Comparison of ENCODE assay signal across 8 cellular contexts in genomic region chr7:128136215-128136597, GRCh38.
DNase-seq lines count a peak whose midpoint lies in the region; ATAC-seq and TF ChIP-seq lines count a peak whose summit lies in the region.

No MANE protein-coding gene starts in this region.

- DNase-seq in AG04450 (ENCODE audit: low read depth, low spot score) (no peak), HEK293T (ENCODE audit: extremely low spot score) (no peak), adipocyte (ENCODE audit: low read depth) (no peak), left lobe of liver (ENCODE audit: low spot score) (no peak), upper lobe of left lung (no peak), UCSD-AML1 (lab: John Stamatoyannopoulos, UW; ENCODE audit: unreplicated experiment) (no peak), medulla oblongata (ENCODE audit: extremely low spot score) (no peak)

- CTCF ChIA-PET in AG04450 (lab: Charles Lee) = interaction anchor here (0.6 to 4.8 kb wide), 27 partner anchors 9 to 788 kb away, joined by 3 to 62 read pairs (median 4); no protein-coding TSS in a partner anchor
- CTCF ChIA-PET in HEK293T (lab: Yijun Ruan, JAX) = interaction anchor here (1.0 to 4.8 kb wide), 7 partner anchors 10 to 106 kb away, joined by 3 to 45 read pairs (median 4); no protein-coding TSS in a partner anchor

- H3K27me3 ChIP-seq in AG04450 (ENCODE audit: control insufficient read depth, insufficient read depth, low read length) (peaks cover 63% of the 10 kb centered on the region), adipocyte (replicated peaks; ENCODE audit: control insufficient read depth, insufficient read depth, low read length) (peaks cover 41% of the 10 kb centered on the region), upper lobe of left lung (peaks cover 0 to 12% (median 3%) of the 10 kb centered on the region in 4 donors)

- no peak for TF ChIP-seq POLR2A in upper lobe of left lung (IDR thresholded peaks at IDR 0.05)

- ATAC-seq in left lobe of liver (peak; percentile 32), upper lobe of left lung (ENCODE audit: low FRiP score in 2 of 2) (peak in 1 of 2 donors; percentile 9), GM19467 (IDR thresholded peaks at IDR 0.05; ENCODE audit: unreplicated experiment) (no peak)

- TF ChIP-seq EP300 in upper lobe of left lung (IDR thresholded peaks at IDR 0.05) = no peak

- H3K4me1 ChIP-seq in adipocyte (ENCODE audit: control insufficient read depth, insufficient read depth, low read length) (peaks cover 20% of the 10 kb centered on the region), upper lobe of left lung (peaks cover 11 to 24% (median 17%) of the 10 kb centered on the region in 4 donors)

- H3K9me3 ChIP-seq in AG04450 (ENCODE audit: control insufficient read depth, insufficient read depth, low read length) = no peaks in the 10 kb centered on the region; the same call in none of the 2 replicates
- peaks cover 14% of the 10 kb centered on the region for H3K9me3 ChIP-seq in adipocyte (ENCODE audit: control insufficient read depth, low read length)
- H3K9me3 ChIP-seq in upper lobe of left lung = peaks cover 0 to 5% (median 1%) of the 10 kb centered on the region in 4 donors

- POLR2A ChIA-PET in AG04450 (lab: Yijun Ruan, JAX) = no interaction called here
- POLR2A ChIA-PET in HEK293T (lab: Yijun Ruan, JAX) = no interaction called here

- TF ChIP-seq CTCF in AG04450 (IDR thresholded peaks at IDR 0.05; ENCODE audit: low read depth, low read length) (no peak), upper lobe of left lung (IDR thresholded peaks at IDR 0.05) (no peak)

- H3K36me3 ChIP-seq in adipocyte (ENCODE audit: control insufficient read depth, insufficient read depth, low read length, severe bottlenecking) = no peaks in the 10 kb centered on the region
- H3K36me3 ChIP-seq in upper lobe of left lung = no peaks in the 10 kb centered on the region

- WGBS in upper lobe of left lung, 2 donors = 0 to 12% methylated on average over 8 to 20 of the region's 22 CpGs

- no peak overlapping the region for H3K27ac ChIP-seq in AG04450 (ENCODE audit: low read depth, low read length)
- no peak overlapping the region for H3K27ac ChIP-seq in upper lobe of left lung

- peak overlapping the region; percentile 72 for H3K9ac ChIP-seq in adipocyte (ENCODE audit: low read length)

- H3K4me3 ChIP-seq in AG04450 (ENCODE audit: low read depth, low read length) = peak overlapping the region; percentile 65
- H3K4me3 ChIP-seq in adipocyte (ENCODE audit: low read length) = peak overlapping the region; percentile 82
- H3K4me3 ChIP-seq in upper lobe of left lung = peak overlapping the region; percentile 21 to 73 (median 52)

TF ChIP-seq in HEK293T, 16 proteins besides CTCF, POLR2A, EP300 and RAD21:
- peak; percentile 8 for TF ChIP-seq L3MBTL2 (conservative IDR thresholded peaks at IDR 0.05)
- no peak for TF ChIP-seq ARNT (IDR thresholded peaks at IDR 0.05)
- no peak for TF ChIP-seq FOXK2 (IDR thresholded peaks at IDR 0.05)
